9 cellular contexts compared by ENCODE assay signal in the genomic region with DNA sequence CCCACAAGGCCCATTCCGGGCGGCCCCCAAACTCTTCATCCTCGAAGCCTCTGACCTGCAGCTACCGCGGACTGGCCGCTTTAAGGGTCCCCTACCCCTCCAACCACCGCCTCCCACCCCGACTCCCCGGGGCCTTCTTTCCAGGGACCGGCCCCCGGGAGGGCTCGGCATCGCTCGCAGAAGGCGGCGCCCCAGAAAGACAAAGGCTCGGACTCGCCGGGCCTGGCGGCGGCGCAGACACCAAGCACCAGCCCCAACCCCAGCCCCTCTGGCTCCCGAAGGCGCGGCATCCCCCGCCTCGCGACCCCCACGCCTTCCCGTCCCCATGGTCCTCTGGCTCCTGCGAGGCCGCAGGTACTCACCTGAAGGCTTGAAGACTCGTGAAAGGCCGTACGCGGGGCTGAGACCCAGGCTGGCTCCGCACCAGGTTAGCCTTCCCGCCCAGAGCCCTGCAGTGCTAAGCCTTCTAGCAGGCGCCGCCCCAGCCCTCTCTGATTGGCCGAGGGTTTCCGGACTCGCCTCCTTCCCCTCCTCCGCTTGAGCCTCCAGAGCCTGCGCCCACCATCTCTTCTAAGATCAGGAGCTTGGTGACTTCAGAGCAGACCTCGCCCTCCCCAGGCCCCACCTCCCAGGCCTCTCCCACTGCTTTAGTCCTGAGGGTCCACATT. TPM values are rescaled to one million over a fixed set of nuclear protein-coding genes. Genes with fewer than 3 reads are reported as not detected.
DNase-seq lines count a peak whose midpoint lies in the region; ATAC-seq and TF ChIP-seq lines count a peak whose summit lies in the region.
"Not testable (repeated sequence)": the region's sequence is repeated elsewhere in the genome, so short reads cannot be mapped to it uniquely, and the experiment has no call there.
"Had no signal": no experiment of that assay in that cellular context is flagged by ENCODE, and none has a peak within 500 bp of the region (broad histone marks: within the 10 kb centered on the region; RNA-seq: fewer than 3 reads in every experiment).

A gene (minus strand): TSS at position 459 of the 668 bp plus-strand sequence.

- H3K4me1 Mint-ChIP-seq in effector memory CD8-positive, alpha-beta T cell (ENCODE audit: low read depth in 2 of 2); naive B cell: not testable (repeated sequence)

- not testable (repeated sequence) for DNase-seq in RWPE2 (ENCODE audit: low spot score); effector memory CD8-positive, alpha-beta T cell; naive B cell; uterus

- not testable (repeated sequence) for H3K36me3 ChIP-seq in RWPE2 (ENCODE audit: low read depth); uterus

- H3K9me3 Mint-ChIP-seq in effector memory CD8-positive, alpha-beta T cell; naive B cell: not testable (repeated sequence)

- not testable (repeated sequence) for H3K4me3 ChIP-seq in RWPE2 (ENCODE audit: severe bottlenecking); uterus

- not testable (repeated sequence) for H3K27ac Mint-ChIP-seq in effector memory CD8-positive, alpha-beta T cell; naive B cell

- not testable (repeated sequence) for H3K9me3 ChIP-seq in RWPE2 (ENCODE audit: severe bottlenecking); uterus

- TF ChIP-seq CTCF in RWPE2 (IDR thresholded peaks at IDR 0.05; ENCODE audit: poor library complexity, severe bottlenecking); uterus (IDR thresholded peaks at IDR 0.05): not testable (repeated sequence)

- not testable (repeated sequence) for H3K27me3 Mint-ChIP-seq in effector memory CD8-positive, alpha-beta T cell; naive B cell

- H3K27me3 ChIP-seq in RWPE2 (ENCODE audit: insufficient read depth, poor library complexity, severe bottlenecking); uterus: not testable (repeated sequence)

- not testable (repeated sequence) for H3K27ac ChIP-seq in RWPE2 (ENCODE audit: poor library complexity, severe bottlenecking); uterus

- ATAC-seq in GM18868 (IDR thresholded peaks at IDR 0.05; ENCODE audit: unreplicated experiment), result peak; percentile 100
- peak; percentile 99 for ATAC-seq in GM21381 (IDR thresholded peaks at IDR 0.05; ENCODE audit: unreplicated experiment)
- peak; percentile 99 for ATAC-seq in HG02759 (IDR thresholded peaks at IDR 0.05; ENCODE audit: unreplicated experiment)
- ATAC-seq in HG03139 (IDR thresholded peaks at IDR 0.05; ENCODE audit: unreplicated experiment), result peak; percentile 100
- ATAC-seq in RWPE2 (ENCODE audit: low read depth), result peak; percentile 86
- ATAC-seq in effector memory CD8-positive, alpha-beta T cell (replicated peaks), result peak; percentile 96
- peak; percentile 98 to 99 for ATAC-seq in naive B cell (ENCODE audit: low read depth in 2 of 2)

- not testable (repeated sequence) for H3K36me3 Mint-ChIP-seq in effector memory CD8-positive, alpha-beta T cell (ENCODE audit: insufficient read depth); naive B cell

- H3K4me3 Mint-ChIP-seq in effector memory CD8-positive, alpha-beta T cell; naive B cell: not testable (repeated sequence)

- intact Hi-C loops in uterus (cut with DNase I; ENCODE audit: low total_unique reads), result not testable (repeated sequence)

- not testable (repeated sequence) for H3K4me1 ChIP-seq in RWPE2 (ENCODE audit: insufficient read depth, poor library complexity, severe bottlenecking); uterus

- TF ChIP-seq POLR2A in uterus (IDR thresholded peaks at IDR 0.05), result not testable (repeated sequence)

RNA-seq across cellular contexts. Expression of the gene that starts here (rescaled TPM):
- 1 to 10 TPM in 2 of 6 donors, under 1 TPM in 3, not detected in 1; 0.66 to 1.5 (median 0.90) TPM for polyA plus RNA-seq in naive B cell (ENCODE audit: low read depth in 6 of 6)
- total RNA-seq in uterus, result 10 to 100 TPM in 3 of 4 donors, under 1 TPM in 1; 0.59 to 20.3 (median 11.2) TPM
- total RNA-seq: HepG2 had no signal
- polyA plus RNA-seq: HepG2 had no signal
